23 cellular contexts compared by ENCODE assay signal in the genomic region with DNA sequence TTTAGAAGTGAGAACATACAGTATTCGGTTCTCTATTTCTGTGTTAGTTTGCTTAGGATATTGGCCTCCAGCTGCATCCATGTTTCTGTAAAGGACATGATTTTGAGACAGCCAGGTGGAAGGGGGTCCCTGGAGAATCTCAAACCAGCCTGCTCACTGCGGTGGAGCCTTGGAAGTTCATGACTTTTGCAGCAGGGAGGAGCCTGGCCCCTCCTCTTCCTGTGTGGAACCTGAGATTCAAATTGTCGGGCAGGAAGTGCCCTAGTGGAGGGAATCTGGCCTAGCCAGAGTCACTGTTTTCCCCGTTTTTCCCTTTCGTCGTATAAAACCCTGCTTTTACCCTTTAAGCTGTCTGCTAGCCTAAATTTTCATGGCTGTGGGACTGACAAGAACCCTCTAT.
"Had no signal": no experiment of that assay in that cellular context is flagged by ENCODE, and none has a peak within 500 bp of the region (broad histone marks: within the 10 kb centered on the region; RNA-seq: fewer than 3 reads in every experiment).

No MANE protein-coding gene starts in this region.

- H3K9me3 ChIP-seq: SJSA1 had no signal

- H3K27me3 ChIP-seq: SJSA1 had no signal

- H3K27ac ChIP-seq: SJSA1, SK-N-MC had no signal

- H3K4me3 ChIP-seq: SJSA1, SK-N-MC had no signal

- DNase-seq: IMR-90, Kasumi-1, KG1, MV-4-11, NCI-H1048, NCI-H1105, NCI-H1417, NCI-H1436 treated with DMSO at 0.1 percent for 48 hours, NCI-H1694, NCI-H187 treated with DMSO at 0.1 percent for 48 hours, NCI-H2029 treated with DMSO at 0.1 percent for 48 hours, NCI-H226, NCI-H446, NCI-H510A, NCI-H524 treated with DMSO at 0.1 percent for 48 hours, NCI-H69, NCI-H774, Right ventricle myocardium superior, RPMI8226, SIG-M5 had no signal

- H3K4me1 ChIP-seq: SJSA1 had no signal

- FAIRE-seq: RCC 7860 had no signal

- H3K36me3 ChIP-seq: SJSA1 had no signal
